ENCODE assay signal across 28 cellular contexts in the genomic region with DNA sequence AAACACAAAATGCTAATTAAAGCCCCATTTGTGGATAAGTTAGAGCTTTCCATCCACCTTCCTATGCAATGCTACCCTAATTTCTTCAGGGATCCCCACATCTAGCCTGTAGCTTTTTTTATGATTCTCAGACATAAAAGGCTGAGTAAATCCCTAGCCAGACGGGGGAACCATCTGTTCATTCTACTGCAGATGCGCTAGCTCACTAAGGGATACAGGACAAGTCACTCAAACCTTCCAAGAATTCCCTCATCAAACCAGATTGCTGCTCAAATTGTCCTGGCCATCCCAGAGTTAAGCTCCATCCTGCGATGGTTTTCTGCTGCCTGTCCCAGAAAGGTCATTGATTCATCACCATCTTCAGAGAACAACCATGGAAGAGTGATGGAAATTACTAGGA. TPM values are rescaled to one million over a fixed set of nuclear protein-coding genes. Genes with fewer than 3 reads are reported as not detected.
DNase-seq lines count a peak whose midpoint lies in the region; ATAC-seq, FAIRE-seq and TF ChIP-seq lines count a peak whose summit lies in the region.
"Had no signal": no experiment of that assay in that cellular context is flagged by ENCODE, and none has a peak within 500 bp of the region (broad histone marks: within the 10 kb centered on the region; RNA-seq: fewer than 3 reads in every experiment).

No MANE protein-coding gene starts in this region.

- FAIRE-seq in HepG2 (lab: Jason Lieb, UNC), result no peak
- FAIRE-seq: A204.1, GM12891, H1, HTR-8/SVneo had no signal

- no peak overlapping the region for H3K4me2 ChIP-seq in HepG2 (ENCODE audit: low read depth, low read length)
- H3K4me2 ChIP-seq: BLaER1 treated with 17β-estradiol and CSF1 and Interleukin-3, amounts not matched to agents 10 nM and 100 nM had no signal

- in situ Hi-C loops in HepG2 (cut with HindIII; ENCODE audit: extremely low pct_ligation_motif_present, low pct_unique_long_range_greater_than_20kb), result loop anchor here (25.0 kb wide), 1 partner anchor 481 kb away; the partner anchor contains the start of gene KCNMB4

- peaks cover 4% of the 10 kb centered on the region for H3K4me1 Mint-ChIP-seq in activated naive CD4-positive, alpha-beta T cell treated with anti-CD3 and anti-CD28 coated beads for 36 hours (ENCODE audit: low read depth)

- no peaks in the 10 kb centered on the region for H4K20me1 ChIP-seq in HepG2 (ENCODE audit: insufficient read depth, low read length)
- H4K20me1 ChIP-seq: BLaER1 treated with 17β-estradiol and CSF1 and Interleukin-3, amounts not matched to agents 10 nM and 100 nM had no signal

- H3K27ac Mint-ChIP-seq in activated naive CD4-positive, alpha-beta T cell treated with anti-CD3 and anti-CD28 coated beads for 36 hours, result no peak overlapping the region
- H3K27ac Mint-ChIP-seq: CD4-positive, alpha-beta T cell had no signal

- TF ChIP-seq EP300 in HepG2 (IDR thresholded peaks at IDR 0.05; ENCODE audit: low read depth in 2 of 2, low read length in 2 of 2), result no peak
- no peak for TF ChIP-seq EP300 in HepG2 (CRISPR knock-in tag; IDR thresholded peaks at IDR 0.05; ENCODE audit: borderline replicate concordance)

- H2AFZ ChIP-seq in HepG2 (ENCODE audit: low read length), result no peak overlapping the region

- no peak for TF ChIP-seq POLR2A in HepG2 (IDR thresholded peaks at IDR 0.05; ENCODE audit: insufficient read depth in 1 of 2, low read depth in 2 of 2, low read length in 2 of 2)

- no TSS peak for BruUV-seq in HepG2 (replicated peaks; lab: Mats Ljungman, UMichigan)

- TF ChIP-seq CTCF in WERI-Rb-1 (IDR thresholded peaks at IDR 0.05; ENCODE audit: low read depth, low read length) (no peak), HepG2 (CRISPR knock-in tag; IDR thresholded peaks at IDR 0.05) (no peak)

- POLR2A ChIA-PET in HepG2 (lab: Yijun Ruan, JAX), result no interaction called here

- H3K36me3 ChIP-seq in WERI-Rb-1 (no peaks in the 10 kb centered on the region), HepG2 (replicated peaks in 1 of 2; ENCODE audit: control insufficient read depth in 1 of 2, insufficient read depth in 2 of 2, low read length in 2 of 2) (no peaks in the 10 kb centered on the region)
- H3K36me3 ChIP-seq: BLaER1 treated with 17β-estradiol and CSF1 and Interleukin-3, amounts not matched to agents 10 nM and 100 nM had no signal

- H3K27me3 Mint-ChIP-seq in activated naive CD4-positive, alpha-beta T cell treated with anti-CD3 and anti-CD28 coated beads for 36 hours (ENCODE audit: low read depth), result peaks cover 11% of the 10 kb centered on the region

- intact Hi-C loops in HepG2 (cut with micrococcal nuclease; ENCODE audit: unreplicated experiment), result no loop called here
- intact Hi-C loops in activated naive CD4-positive, alpha-beta T cell treated with anti-CD3 and anti-CD28 coated beads for 36 hours (cut with micrococcal nuclease), result no loop called here

- no peak for TF ChIP-seq RAD21 in HepG2 (CRISPR knock-in tag; IDR thresholded peaks at IDR 0.05)

- H3K27ac ChIP-seq in WERI-Rb-1 (peak overlapping the region; percentile 32), HepG2 (ENCODE audit: extremely low read length, insufficient read depth, low read length) (no peak overlapping the region)
- H3K27ac ChIP-seq: BLaER1 treated with 17β-estradiol and CSF1 and Interleukin-3, amounts not matched to agents 10 nM and 100 nM had no signal

- no peaks in the 10 kb centered on the region for H3K36me3 Mint-ChIP-seq in activated naive CD4-positive, alpha-beta T cell treated with anti-CD3 and anti-CD28 coated beads for 36 hours (ENCODE audit: low read depth)

- H3K4me1 ChIP-seq in HepG2 (ENCODE audit: insufficient read depth, low read length), result no peaks in the 10 kb centered on the region

- CTCF ChIA-PET in HepG2 (lab: Yijun Ruan, JAX; ENCODE audit: low intra/inter-chr PET ratio, low total read pairs), result no interaction called here
- CTCF ChIA-PET in activated naive CD4-positive, alpha-beta T cell treated with anti-CD3 and anti-CD28 coated beads for 36 hours (lab: Charles Lee), result interaction anchor here (0.6 to 1.3 kb wide), 4 partner anchors 19 to 595 kb away, joined by 3 to 5 read pairs (median 4); no protein-coding TSS in a partner anchor

- no peak for ATAC-seq in HepG2
- ATAC-seq: SK-N-SH treated with all-trans-retinoic acid at 6 μM for 48 hours had no signal

- H3K4me3 ChIP-seq in WERI-Rb-1 (ENCODE audit: low read depth, low read length) (no peak overlapping the region), HepG2 (replicated peaks in 1 of 3; ENCODE audit: insufficient read depth in 1 of 3, low read depth in 2 of 3, low read length in 3 of 3) (no peak overlapping the region)
- H3K4me3 ChIP-seq: BLaER1 treated with 17β-estradiol and CSF1 and Interleukin-3, amounts not matched to agents 10 nM and 100 nM had no signal

- H3K9ac ChIP-seq in HepG2 (ENCODE audit: insufficient read depth, low read depth, low read length), result no peak overlapping the region
- H3K9ac ChIP-seq: BLaER1 treated with 17β-estradiol and CSF1 and Interleukin-3, amounts not matched to agents 10 nM and 100 nM had no signal

- DNase-seq in DMS 273 treated with DMSO at 0.1 percent for 48 hours (lab: John Stamatoyannopoulos, UW) (peak; percentile 69), NCI-H2171 treated with DMSO at 0.1 percent for 48 hours (lab: John Stamatoyannopoulos, UW) (peak; percentile 86), WERI-Rb-1 (peak; percentile 62), pons (ENCODE audit: low spot score) (peak; percentile 19), T1000 (lab: John Stamatoyannopoulos, UW) (no peak), HepG2 (ENCODE audit: low spot score) (no peak)
- DNase-seq in activated naive CD4-positive, alpha-beta T cell treated with anti-CD3 and anti-CD28 coated beads for 36 hours, result no peak
- DNase-seq: CD4-positive, alpha-beta T cell; DMS79; EL; GF-D8; HCEC 1CT; KBM-7; MV-4-11; NCI-H1105 treated with DMSO at 0.1 percent for 48 hours; NCI-H146; NCI-H2029 treated with DMSO at 0.1 percent for 48 hours; NCI-H345; NCI-H526 treated with DMSO at 0.1 percent for 48 hours had no signal

- WGBS in HepG2 (ENCODE audit: low lambda C conversion rate), result 6% methylated on average over 3 of the region's 3 CpGs

- H3K9me3 ChIP-seq in WERI-Rb-1 (ENCODE audit: severe bottlenecking) (no peaks in the 10 kb centered on the region), HepG2 (ENCODE audit: low read length) (no peaks in the 10 kb centered on the region)
- H3K9me3 ChIP-seq: BLaER1 treated with 17β-estradiol and CSF1 and Interleukin-3, amounts not matched to agents 10 nM and 100 nM had no signal

- no peaks in the 10 kb centered on the region for H3K27me3 ChIP-seq in WERI-Rb-1 (ENCODE audit: insufficient read depth, low read depth, severe bottlenecking)
- H3K27me3 ChIP-seq in HepG2 (ENCODE audit: control insufficient read depth in 1 of 2, insufficient read depth in 2 of 2, low read length in 2 of 2), result peaks cover 0 to 11% of the 10 kb centered on the region in 2 experiments; a peak in 1 of 5 replicates
- H3K27me3 ChIP-seq: BLaER1 treated with 17β-estradiol and CSF1 and Interleukin-3, amounts not matched to agents 10 nM and 100 nM had no signal

- H3K4me3 Mint-ChIP-seq in activated naive CD4-positive, alpha-beta T cell treated with anti-CD3 and anti-CD28 coated beads for 36 hours, result no peak overlapping the region
- H3K4me3 Mint-ChIP-seq: CD4-positive, alpha-beta T cell had no signal

- H3K9me3 Mint-ChIP-seq in activated naive CD4-positive, alpha-beta T cell treated with anti-CD3 and anti-CD28 coated beads for 36 hours, result no peaks in the 10 kb centered on the region
- H3K9me3 Mint-ChIP-seq: CD4-positive, alpha-beta T cell had no signal

- no peaks in the 10 kb centered on the region for H3K79me2 ChIP-seq in HepG2 (ENCODE audit: insufficient read depth, low read length)

TF ChIP-seq in HepG2, 621 proteins besides CTCF, POLR2A, EP300 and RAD21:
- TF ChIP-seq PAWR (CRISPR knock-in tag; IDR thresholded peaks at IDR 0.05; ENCODE audit: borderline replicate concordance) (no peak), ZNF451 (CRISPR knock-in tag; IDR thresholded peaks at IDR 0.05) (no peak), SP1 (IDR thresholded peaks at IDR 0.05) (no peak), SP1 (CRISPR knock-in tag; IDR thresholded peaks at IDR 0.05) (no peak), ZNF432 (CRISPR knock-in tag; IDR thresholded peaks at IDR 0.05; ENCODE audit: borderline replicate concordance) (no peak), ZNF777 (CRISPR knock-in tag; IDR thresholded peaks at IDR 0.05) (no peak), DRAP1 (CRISPR knock-in tag; IDR thresholded peaks at IDR 0.05) (no peak)

RNA-seq across cellular contexts. Expression of gene MYRFL, which starts 56.7 kb away (rescaled TPM):
- total RNA-seq in HepG2 (2016; rRNA removed; fragmentation: Illumina TruSeq; extraction: Trizol), result 0.09 and 0.10 TPM in 2 replicates
- total RNA-seq in HepG2 (2016; cell fraction: cytosol; rRNA removed; fragmentation: Illumina TruSeq; extraction: Trizol; ENCODE audit: low read depth), result 0.35 and 0.40 TPM in 2 replicates
- 0.17 TPM in 1 of 2 replicates, not detected in the other for total RNA-seq in HepG2 (2016; cell fraction: insoluble cytoplasmic fraction; rRNA removed; fragmentation: Illumina TruSeq; extraction: Trizol)
- total RNA-seq in HepG2 (2016; cell fraction: membrane; rRNA removed; fragmentation: Illumina TruSeq; extraction: Trizol), result 0.19 and 0.24 TPM in 2 replicates
- 0.31 and 0.44 TPM in 2 replicates for total RNA-seq in HepG2 (2016; cell fraction: nucleus; rRNA removed; fragmentation: Illumina TruSeq; extraction: Trizol)
- polyA plus RNA-seq in HepG2 (2011; rRNA removed), result 0.11 and 0.54 TPM in 2 replicates
- polyA plus RNA-seq in HepG2 (2011; cell fraction: cytosol; rRNA removed), result 0.01 and 0.08 TPM in 2 replicates
- 0.26 and 0.48 TPM in 2 replicates for polyA plus RNA-seq in HepG2 (2011; cell fraction: nucleus; rRNA removed)
- polyA plus RNA-seq in HepG2 (2012), result 0.20 and 0.25 TPM in 2 replicates
- not detected in 2 replicates for polyA plus RNA-seq in HepG2 (2016; cell fraction: cytosol; fragmentation: Illumina TruSeq; extraction: Trizol; ENCODE audit: low read depth)
- polyA plus RNA-seq in HepG2 (2016; cell fraction: insoluble cytoplasmic fraction; fragmentation: Illumina TruSeq; extraction: Trizol; ENCODE audit: low read depth), result not detected in 2 replicates
- not detected in 2 replicates for polyA plus RNA-seq in HepG2 (2016; cell fraction: membrane; fragmentation: Illumina TruSeq; extraction: Trizol; ENCODE audit: low read depth)
- 0.39 and 0.62 TPM in 2 replicates for polyA plus RNA-seq in HepG2 (2016; cell fraction: nucleus; fragmentation: Illumina TruSeq; extraction: Trizol; ENCODE audit: insufficient read depth, low read depth)
- polyA minus RNA-seq in HepG2 (2011; rRNA and poly(A)+ RNA removed; ENCODE audit: low replicate concordance), result 0.08 TPM in 1 of 2 replicates, not detected in the other
- polyA minus RNA-seq in HepG2 (2011; cell fraction: cytosol; rRNA and poly(A)+ RNA removed), result not detected in 2 replicates
- polyA minus RNA-seq in HepG2 (2011; cell fraction: nucleus; rRNA and poly(A)+ RNA removed), result 0.52 and 1.1 TPM in 2 replicates
- not detected for total RNA-seq in activated naive CD4-positive, alpha-beta T cell treated with anti-CD3 and anti-CD28 coated beads for 36 hours
- total RNA-seq: CD4-positive, alpha-beta T cell; LHCN-M2; MCF 10A had no signal
- polyA plus RNA-seq: AG04450 had no signal

Comparison
In these comparisons a context has a peak if more than half of its experiments do, and no peak if none do; other contexts are left out.
1. DNase-seq: peak in DMS 273 treated with DMSO at 0.1 percent for 48 hours (single experiment), NCI-H2171 treated with DMSO at 0.1 percent for 48 hours (single experiment), WERI-Rb-1 (single experiment) and pons (single experiment); none in T1000 (single experiment), HepG2 (single experiment) and activated naive CD4-positive, alpha-beta T cell treated with anti-CD3 and anti-CD28 coated beads for 36 hours (single experiment).